In genomic region chr17:82327289-82327688, GRCh38 we compare ENCODE assay signal across 23 cellular contexts. TPM values are rescaled to one million over a fixed set of nuclear protein-coding genes. Genes with fewer than 3 reads are reported as not detected.
A peak's percentile ranks its signal among the peaks of the same experiment; 100 is the strongest.
DNase-seq lines count a peak whose midpoint lies in the region; ATAC-seq, FAIRE-seq and TF ChIP-seq lines count a peak whose summit lies in the region.
"Had no signal": no experiment of that assay in that cellular context is flagged by ENCODE, and none has a peak within 500 bp of the region (broad histone marks: within the 10 kb centered on the region; RNA-seq: fewer than 3 reads in every experiment).

No MANE protein-coding gene starts in this region.

- DNase-seq in H7 (peak; percentile 85), WTC11 (ENCODE audit: low spot score) (no peak), HepG2 (ENCODE audit: low spot score) (no peak), COLO668 (lab: John Stamatoyannopoulos, UW; ENCODE audit: unreplicated experiment) (no peak)
- DNase-seq in stimulated activated naive CD8-positive, alpha-beta T cell treated with anti-CD3 and anti-CD28 coated beads, Interleukin-15, Interleukin-2, amounts not matched to agents 100 U/mL and 50 U/mL, for 24 hours: no peak
- DNase-seq: Caco-2; CD4-positive, alpha-beta T cell; DMS 273 treated with DMSO at 0.1 percent for 48 hours; DMS79 treated with DMSO at 0.1 percent for 48 hours; HCEC 1CT; MG63; NCI-H1048; NCI-H1436 treated with DMSO at 0.1 percent for 48 hours; NCI-H2029 treated with DMSO at 0.1 percent for 48 hours; NCI-H524; NCI-H82; SIG-M5; SK-N-SH had no signal

- no peak for TF ChIP-seq POLR2A in HepG2 (IDR thresholded peaks at IDR 0.05; ENCODE audit: insufficient read depth in 1 of 2, low read depth in 2 of 2, low read length in 2 of 2)

- no peaks in the 10 kb centered on the region for H3K36me3 Mint-ChIP-seq in WTC11

- H3K27me3 ChIP-seq in BLaER1 (peaks cover 46% of the 10 kb centered on the region), H7 (ENCODE audit: control insufficient read depth, insufficient read depth, low read length) (peaks cover 4% of the 10 kb centered on the region), HepG2 (ENCODE audit: control insufficient read depth in 1 of 2, insufficient read depth in 2 of 2, low read length in 2 of 2) (no peaks in the 10 kb centered on the region)
- H3K27me3 ChIP-seq: MG63 had no signal

- no peak for TF ChIP-seq RAD21 in HepG2 (CRISPR knock-in tag; IDR thresholded peaks at IDR 0.05)

- no peak overlapping the region for H2AFZ ChIP-seq in HepG2 (ENCODE audit: low read length)

- H3K27ac ChIP-seq in BLaER1 (no peak overlapping the region), HepG2 (ENCODE audit: extremely low read length, insufficient read depth, low read length) (peak overlapping the region; percentile 73)

- H3K9ac ChIP-seq in BLaER1: no peak overlapping the region
- H3K9ac ChIP-seq in HepG2 (ENCODE audit: insufficient read depth, low read depth, low read length): peak overlapping the region; percentile 34; the same call in 1 of the 2 replicates
- H3K9ac ChIP-seq: SK-N-SH had no signal

- H3K27ac Mint-ChIP-seq in WTC11: no peak overlapping the region
- H3K27ac Mint-ChIP-seq: CD4-positive, alpha-beta T cell had no signal

- H3K4me1 ChIP-seq in BLaER1 (peaks cover 77% of the 10 kb centered on the region), HepG2 (ENCODE audit: insufficient read depth, low read length) (peaks cover 90% of the 10 kb centered on the region)

- POLR2A ChIA-PET in WTC11 (lab: Charles Lee) (no interaction called here), HepG2 (lab: Yijun Ruan, JAX) (interaction anchor here (0.9 to 20.8 kb wide), 8 partner anchors 10 to 86 kb away, joined by 4 to 270 read pairs (median 40); partner anchors contain the start of genes CD7 and CSNK1D)

- no peaks in the 10 kb centered on the region for H3K9me3 Mint-ChIP-seq in WTC11
- H3K9me3 Mint-ChIP-seq: CD4-positive, alpha-beta T cell had no signal

- in situ Hi-C loops in HepG2 (cut with HindIII; ENCODE audit: extremely low pct_ligation_motif_present, low pct_unique_long_range_greater_than_20kb): no loop called here

- H4K20me1 ChIP-seq in BLaER1: peaks cover 20% of the 10 kb centered on the region
- H4K20me1 ChIP-seq in HepG2 (ENCODE audit: insufficient read depth, low read length): no peaks in the 10 kb centered on the region

- 89% methylated on average over 13 of the region's 15 CpGs for WGBS in HepG2 (ENCODE audit: low lambda C conversion rate)

- H3K79me2 ChIP-seq in HepG2 (ENCODE audit: insufficient read depth, low read length): peaks cover 4% of the 10 kb centered on the region

- CTCF ChIA-PET in WTC11 (lab: Charles Lee): interaction anchor here (0.7 to 1.7 kb wide), 3 partner anchors 10 to 121 kb away, joined by 4 to 8 read pairs (median 5); no protein-coding TSS in a partner anchor
- CTCF ChIA-PET in HepG2 (lab: Yijun Ruan, JAX; ENCODE audit: low intra/inter-chr PET ratio, low total read pairs): no interaction called here

- H3K4me1 Mint-ChIP-seq in WTC11: peaks cover 7% of the 10 kb centered on the region

- peak; percentile 21 for FAIRE-seq in HepG2 (lab: Jason Lieb, UNC)

- H3K4me3 Mint-ChIP-seq in WTC11: no peak overlapping the region
- H3K4me3 Mint-ChIP-seq: CD4-positive, alpha-beta T cell had no signal

- H3K4me2 ChIP-seq in BLaER1 (0 out of 2 replicates have a peak overlapping the region, but pooled peaks have one; percentile 2), HepG2 (ENCODE audit: low read depth, low read length) (peak overlapping the region; percentile 43; the same call in 1 of the 2 replicates)
- H3K4me2 ChIP-seq: SK-N-SH had no signal

- no peaks in the 10 kb centered on the region for H3K36me3 ChIP-seq in BLaER1
- no peaks in the 10 kb centered on the region for H3K36me3 ChIP-seq in H7 (replicated peaks; ENCODE audit: control insufficient read depth, insufficient read depth, low read length)
- no peaks in the 10 kb centered on the region for H3K36me3 ChIP-seq in HepG2 (replicated peaks in 1 of 2; ENCODE audit: control insufficient read depth in 1 of 2, insufficient read depth in 2 of 2, low read length in 2 of 2)
- H3K36me3 ChIP-seq: MG63 had no signal

- H3K4me3 ChIP-seq in BLaER1: no peak overlapping the region
- H3K4me3 ChIP-seq in H7 (ENCODE audit: insufficient read depth, low read depth, low read length): no peak overlapping the region
- no peak overlapping the region; a peak in 1 of 6 replicates for H3K4me3 ChIP-seq in HepG2 (replicated peaks in 1 of 3; ENCODE audit: insufficient read depth in 1 of 3, low read depth in 2 of 3, low read length in 3 of 3)
- H3K4me3 ChIP-seq: MG63 had no signal

- H3K27me3 Mint-ChIP-seq in WTC11 (ENCODE audit: low read depth): peaks cover 18% of the 10 kb centered on the region
- H3K27me3 Mint-ChIP-seq: CD4-positive, alpha-beta T cell had no signal

- no peak for TF ChIP-seq EP300 in HepG2 (IDR thresholded peaks at IDR 0.05; ENCODE audit: low read depth in 2 of 2, low read length in 2 of 2)
- TF ChIP-seq EP300 in HepG2 (CRISPR knock-in tag; IDR thresholded peaks at IDR 0.05; ENCODE audit: borderline replicate concordance): no peak

- TF ChIP-seq CTCF in WTC11 (IDR thresholded peaks at IDR 0.05): no peak
- no peak for TF ChIP-seq CTCF in HepG2 (CRISPR knock-in tag; IDR thresholded peaks at IDR 0.05)

- ATAC-seq in WTC11: peak; percentile 9; the same call in 1 of the 2 replicates
- no peak for ATAC-seq in HepG2
- no peak for ATAC-seq in stimulated activated naive CD8-positive, alpha-beta T cell treated with anti-CD3 and anti-CD28 coated beads, Interleukin-15, Interleukin-2, amounts not matched to agents 100 U/mL and 50 U/mL, for 24 hours
- no peak for ATAC-seq in GM19035 (IDR thresholded peaks at IDR 0.05; ENCODE audit: unreplicated experiment)
- ATAC-seq: Panc1 had no signal

- intact Hi-C loops in HepG2 (cut with micrococcal nuclease; ENCODE audit: unreplicated experiment): no loop called here

- no peaks in the 10 kb centered on the region for H3K9me3 ChIP-seq in BLaER1
- H3K9me3 ChIP-seq in HepG2 (ENCODE audit: low read length): no peaks in the 10 kb centered on the region
- H3K9me3 ChIP-seq: Caco-2, MG63, SK-N-SH had no signal

- no TSS peak for BruUV-seq in HepG2 (replicated peaks; lab: Mats Ljungman, UMichigan)

RNA-seq across cellular contexts. Expression of gene SECTM1, which starts 6.3 kb away (rescaled TPM):
- 0.44 and 0.94 TPM in 2 replicates for total RNA-seq in H7 (2014; rRNA removed; shearing (Covaris generic))
- 0.14 to 0.57 TPM (median 0.22 TPM) in 3 replicates for total RNA-seq in WTC11 (2021)
- 2.4 and 5.3 TPM in 2 replicates for total RNA-seq in HepG2 (2016; rRNA removed; fragmentation: Illumina TruSeq; extraction: Trizol)
- 3.3 TPM in 2 replicates for total RNA-seq in HepG2 (2016; cell fraction: cytosol; rRNA removed; fragmentation: Illumina TruSeq; extraction: Trizol; ENCODE audit: low read depth)
- total RNA-seq in HepG2 (2016; cell fraction: insoluble cytoplasmic fraction; rRNA removed; fragmentation: Illumina TruSeq; extraction: Trizol): 3.0 and 5.5 TPM in 2 replicates
- 3.8 and 5.6 TPM in 2 replicates for total RNA-seq in HepG2 (2016; cell fraction: membrane; rRNA removed; fragmentation: Illumina TruSeq; extraction: Trizol)
- total RNA-seq in HepG2 (2016; cell fraction: nucleus; rRNA removed; fragmentation: Illumina TruSeq; extraction: Trizol): 6.9 and 7.3 TPM in 2 replicates
- polyA plus RNA-seq in HepG2 (2011; rRNA removed): 3.5 and 4.2 TPM in 2 replicates
- polyA plus RNA-seq in HepG2 (2011; cell fraction: cytosol; rRNA removed): 2.7 and 4.2 TPM in 2 replicates
- 6.7 and 7.1 TPM in 2 replicates for polyA plus RNA-seq in HepG2 (2011; cell fraction: nucleus; rRNA removed)
- 5.0 and 7.2 TPM in 2 replicates for polyA plus RNA-seq in HepG2 (2012)
- polyA plus RNA-seq in HepG2 (2016; cell fraction: cytosol; fragmentation: Illumina TruSeq; extraction: Trizol; ENCODE audit: low read depth): 2.6 and 3.4 TPM in 2 replicates
- polyA plus RNA-seq in HepG2 (2016; cell fraction: insoluble cytoplasmic fraction; fragmentation: Illumina TruSeq; extraction: Trizol; ENCODE audit: low read depth): 4.0 and 4.2 TPM in 2 replicates
- polyA plus RNA-seq in HepG2 (2016; cell fraction: membrane; fragmentation: Illumina TruSeq; extraction: Trizol; ENCODE audit: low read depth): 4.3 and 4.7 TPM in 2 replicates
- 5.1 and 5.5 TPM in 2 replicates for polyA plus RNA-seq in HepG2 (2016; cell fraction: nucleus; fragmentation: Illumina TruSeq; extraction: Trizol; ENCODE audit: insufficient read depth, low read depth)
- 8.8 and 15.0 TPM in 2 replicates for polyA minus RNA-seq in HepG2 (2011; rRNA and poly(A)+ RNA removed; ENCODE audit: low replicate concordance)
- polyA minus RNA-seq in HepG2 (2011; cell fraction: cytosol; rRNA and poly(A)+ RNA removed): 1.9 and 2.6 TPM in 2 replicates
- 5.0 and 7.3 TPM in 2 replicates for polyA minus RNA-seq in HepG2 (2011; cell fraction: nucleus; rRNA and poly(A)+ RNA removed)

RNA-seq across cellular contexts. Expression of gene CD7, which starts 9.9 kb away (rescaled TPM):
- total RNA-seq in H7 (2014; rRNA removed; shearing (Covaris generic)): 0.38 and 1.7 TPM in 2 replicates
- total RNA-seq in WTC11 (2021): 0.74 to 1.3 TPM (median 0.92 TPM) in 3 replicates
- 29.7 and 67.6 TPM in 2 replicates for total RNA-seq in HepG2 (2016; rRNA removed; fragmentation: Illumina TruSeq; extraction: Trizol)
- 23.3 and 25.5 TPM in 2 replicates for total RNA-seq in HepG2 (2016; cell fraction: cytosol; rRNA removed; fragmentation: Illumina TruSeq; extraction: Trizol; ENCODE audit: low read depth)
- total RNA-seq in HepG2 (2016; cell fraction: insoluble cytoplasmic fraction; rRNA removed; fragmentation: Illumina TruSeq; extraction: Trizol): 24.7 and 74.3 TPM in 2 replicates
- 36.8 and 47.2 TPM in 2 replicates for total RNA-seq in HepG2 (2016; cell fraction: membrane; rRNA removed; fragmentation: Illumina TruSeq; extraction: Trizol)
- total RNA-seq in HepG2 (2016; cell fraction: nucleus; rRNA removed; fragmentation: Illumina TruSeq; extraction: Trizol): 53.2 and 64.7 TPM in 2 replicates
- 72.7 and 76.4 TPM in 2 replicates for polyA plus RNA-seq in HepG2 (2011; rRNA removed)
- polyA plus RNA-seq in HepG2 (2011; cell fraction: cytosol; rRNA removed): 34.4 and 89.4 TPM in 2 replicates
- polyA plus RNA-seq in HepG2 (2011; cell fraction: nucleus; rRNA removed): 127 and 155 TPM in 2 replicates
- 46.2 and 62.8 TPM in 2 replicates for polyA plus RNA-seq in HepG2 (2012)
- polyA plus RNA-seq in HepG2 (2016; cell fraction: cytosol; fragmentation: Illumina TruSeq; extraction: Trizol; ENCODE audit: low read depth): 56.5 and 63.8 TPM in 2 replicates
- polyA plus RNA-seq in HepG2 (2016; cell fraction: insoluble cytoplasmic fraction; fragmentation: Illumina TruSeq; extraction: Trizol; ENCODE audit: low read depth): 56.7 and 68.4 TPM in 2 replicates
- polyA plus RNA-seq in HepG2 (2016; cell fraction: membrane; fragmentation: Illumina TruSeq; extraction: Trizol; ENCODE audit: low read depth): 78.3 and 78.6 TPM in 2 replicates
- polyA plus RNA-seq in HepG2 (2016; cell fraction: nucleus; fragmentation: Illumina TruSeq; extraction: Trizol; ENCODE audit: insufficient read depth, low read depth): 226 and 244 TPM in 2 replicates
- polyA minus RNA-seq in HepG2 (2011; rRNA and poly(A)+ RNA removed; ENCODE audit: low replicate concordance): 43.3 TPM in 1 of 2 replicates, not detected in the other
- 31.0 and 32.1 TPM in 2 replicates for polyA minus RNA-seq in HepG2 (2011; cell fraction: cytosol; rRNA and poly(A)+ RNA removed)
- polyA minus RNA-seq in HepG2 (2011; cell fraction: nucleus; rRNA and poly(A)+ RNA removed): 7.9 and 8.8 TPM in 2 replicates
- total RNA-seq: A673 had no signal

RNA-seq across cellular contexts. Expression of gene TEX19, which starts 31.8 kb away (rescaled TPM):
- 1.1 and 1.9 TPM in 2 replicates for total RNA-seq in H7 (2014; rRNA removed; shearing (Covaris generic))
- total RNA-seq in WTC11 (2021) (0.89 to 1.4 TPM (median 1.4 TPM) in 3 replicates), HepG2 (2016; rRNA removed; fragmentation: Illumina TruSeq; extraction: Trizol) (1.3 and 1.8 TPM in 2 replicates)
- 0.61 and 0.62 TPM in 2 replicates for total RNA-seq in HepG2 (2016; cell fraction: cytosol; rRNA removed; fragmentation: Illumina TruSeq; extraction: Trizol; ENCODE audit: low read depth)
- 1.6 TPM in 2 replicates for total RNA-seq in HepG2 (2016; cell fraction: insoluble cytoplasmic fraction; rRNA removed; fragmentation: Illumina TruSeq; extraction: Trizol)
- 1.4 and 1.7 TPM in 2 replicates for total RNA-seq in HepG2 (2016; cell fraction: membrane; rRNA removed; fragmentation: Illumina TruSeq; extraction: Trizol)
- 0.31 and 0.50 TPM in 2 replicates for total RNA-seq in HepG2 (2016; cell fraction: nucleus; rRNA removed; fragmentation: Illumina TruSeq; extraction: Trizol)
- 4.9 and 6.0 TPM in 2 replicates for polyA plus RNA-seq in HepG2 (2011; rRNA removed)
- polyA plus RNA-seq in HepG2 (2011; cell fraction: cytosol; rRNA removed): 4.4 and 5.4 TPM in 2 replicates
- 1.8 TPM in 2 replicates for polyA plus RNA-seq in HepG2 (2011; cell fraction: nucleus; rRNA removed)
- polyA plus RNA-seq in HepG2 (2012): 3.9 TPM in 2 replicates
- polyA plus RNA-seq in HepG2 (2016; cell fraction: cytosol; fragmentation: Illumina TruSeq; extraction: Trizol; ENCODE audit: low read depth): 0.29 and 0.36 TPM in 2 replicates
- 1.2 and 1.6 TPM in 2 replicates for polyA plus RNA-seq in HepG2 (2016; cell fraction: insoluble cytoplasmic fraction; fragmentation: Illumina TruSeq; extraction: Trizol; ENCODE audit: low read depth)
- polyA plus RNA-seq in HepG2 (2016; cell fraction: membrane; fragmentation: Illumina TruSeq; extraction: Trizol; ENCODE audit: low read depth): 0.61 and 0.72 TPM in 2 replicates
- polyA plus RNA-seq in HepG2 (2016; cell fraction: nucleus; fragmentation: Illumina TruSeq; extraction: Trizol; ENCODE audit: insufficient read depth, low read depth): 0.55 and 1.4 TPM in 2 replicates
- 1.6 and 8.6 TPM in 2 replicates for polyA minus RNA-seq in HepG2 (2011; rRNA and poly(A)+ RNA removed; ENCODE audit: low replicate concordance)
- polyA minus RNA-seq in HepG2 (2011; cell fraction: cytosol; rRNA and poly(A)+ RNA removed): 1.8 and 2.5 TPM in 2 replicates
- polyA minus RNA-seq in HepG2 (2011; cell fraction: nucleus; rRNA and poly(A)+ RNA removed): 0.26 and 0.50 TPM in 2 replicates
- total RNA-seq: CD4-positive, alpha-beta T cell had no signal

RNA-seq across cellular contexts. Expression of gene UTS2R, which starts 44.3 kb away (rescaled TPM):
- not detected in 2 replicates for total RNA-seq in H7 (2014; rRNA removed; shearing (Covaris generic))
- total RNA-seq in WTC11 (2021) (0.46 to 0.76 TPM (median 0.53 TPM) in 3 replicates), HepG2 (2016; rRNA removed; fragmentation: Illumina TruSeq; extraction: Trizol) (0.13 TPM in 1 of 2 replicates, not detected in the other)
- not detected in 2 replicates for total RNA-seq in HepG2 (2016; cell fraction: cytosol; rRNA removed; fragmentation: Illumina TruSeq; extraction: Trizol; ENCODE audit: low read depth)
- 0.11 TPM in 1 of 2 replicates, not detected in the other for total RNA-seq in HepG2 (2016; cell fraction: insoluble cytoplasmic fraction; rRNA removed; fragmentation: Illumina TruSeq; extraction: Trizol)
- total RNA-seq in HepG2 (2016; cell fraction: membrane; rRNA removed; fragmentation: Illumina TruSeq; extraction: Trizol): not detected in 2 replicates
- 0.38 TPM in 1 of 2 replicates, not detected in the other for total RNA-seq in HepG2 (2016; cell fraction: nucleus; rRNA removed; fragmentation: Illumina TruSeq; extraction: Trizol)
- polyA plus RNA-seq in HepG2 (2011; rRNA removed): 0.10 and 0.15 TPM in 2 replicates
- polyA plus RNA-seq in HepG2 (2011; cell fraction: cytosol; rRNA removed): 0.08 and 0.12 TPM in 2 replicates
- 1.7 and 2.2 TPM in 2 replicates for polyA plus RNA-seq in HepG2 (2011; cell fraction: nucleus; rRNA removed)
- 0.19 and 0.20 TPM in 2 replicates for polyA plus RNA-seq in HepG2 (2012)
- polyA plus RNA-seq in HepG2 (2016; cell fraction: cytosol; fragmentation: Illumina TruSeq; extraction: Trizol; ENCODE audit: low read depth): not detected in 2 replicates
- polyA plus RNA-seq in HepG2 (2016; cell fraction: insoluble cytoplasmic fraction; fragmentation: Illumina TruSeq; extraction: Trizol; ENCODE audit: low read depth): 0.17 TPM in 1 of 2 replicates, not detected in the other
- not detected in 2 replicates for polyA plus RNA-seq in HepG2 (2016; cell fraction: membrane; fragmentation: Illumina TruSeq; extraction: Trizol; ENCODE audit: low read depth)
- polyA plus RNA-seq in HepG2 (2016; cell fraction: nucleus; fragmentation: Illumina TruSeq; extraction: Trizol; ENCODE audit: insufficient read depth, low read depth): not detected in 2 replicates
- 0.32 TPM in 1 of 2 replicates, not detected in the other for polyA minus RNA-seq in HepG2 (2011; rRNA and poly(A)+ RNA removed; ENCODE audit: low replicate concordance)
- polyA minus RNA-seq in HepG2 (2011; cell fraction: cytosol; rRNA and poly(A)+ RNA removed): not detected in 2 replicates
- polyA minus RNA-seq in HepG2 (2011; cell fraction: nucleus; rRNA and poly(A)+ RNA removed): 0.50 TPM in 1 of 2 replicates, not detected in the other
- total RNA-seq: CD4-positive, alpha-beta T cell had no signal
- polyA plus RNA-seq: BJ, SK-N-SH had no signal

RNA-seq across cellular contexts. Expression of gene CSNK1D, which starts 53.8 kb away (rescaled TPM):
- total RNA-seq in H7 (2014; rRNA removed; shearing (Covaris generic)): 31.7 and 37.3 TPM in 2 replicates
- total RNA-seq in WTC11 (2021): 101 to 111 TPM (median 107 TPM) in 3 replicates
- total RNA-seq in HepG2 (2016; rRNA removed; fragmentation: Illumina TruSeq; extraction: Trizol): 28.4 and 31.5 TPM in 2 replicates
- 19.2 and 20.4 TPM in 2 replicates for total RNA-seq in HepG2 (2016; cell fraction: cytosol; rRNA removed; fragmentation: Illumina TruSeq; extraction: Trizol; ENCODE audit: low read depth)
- 23.0 and 34.1 TPM in 2 replicates for total RNA-seq in HepG2 (2016; cell fraction: insoluble cytoplasmic fraction; rRNA removed; fragmentation: Illumina TruSeq; extraction: Trizol)
- total RNA-seq in HepG2 (2016; cell fraction: membrane; rRNA removed; fragmentation: Illumina TruSeq; extraction: Trizol): 24.3 and 26.6 TPM in 2 replicates
- total RNA-seq in HepG2 (2016; cell fraction: nucleus; rRNA removed; fragmentation: Illumina TruSeq; extraction: Trizol): 42.8 and 45.6 TPM in 2 replicates
- polyA plus RNA-seq in HepG2 (2011; rRNA removed): 128 and 148 TPM in 2 replicates
- 81.5 and 90.2 TPM in 2 replicates for polyA plus RNA-seq in HepG2 (2011; cell fraction: cytosol; rRNA removed)
- polyA plus RNA-seq in HepG2 (2011; cell fraction: nucleus; rRNA removed): 1,010 and 1,066 TPM in 2 replicates
- 164 and 234 TPM in 2 replicates for polyA plus RNA-seq in HepG2 (2012)
- polyA plus RNA-seq in HepG2 (2016; cell fraction: cytosol; fragmentation: Illumina TruSeq; extraction: Trizol; ENCODE audit: low read depth): 19.6 and 21.8 TPM in 2 replicates
- 71.8 and 89.7 TPM in 2 replicates for polyA plus RNA-seq in HepG2 (2016; cell fraction: insoluble cytoplasmic fraction; fragmentation: Illumina TruSeq; extraction: Trizol; ENCODE audit: low read depth)
- polyA plus RNA-seq in HepG2 (2016; cell fraction: membrane; fragmentation: Illumina TruSeq; extraction: Trizol; ENCODE audit: low read depth): 40.8 and 42.7 TPM in 2 replicates
- polyA plus RNA-seq in HepG2 (2016; cell fraction: nucleus; fragmentation: Illumina TruSeq; extraction: Trizol; ENCODE audit: insufficient read depth, low read depth): 316 and 342 TPM in 2 replicates
- 78.0 and 103 TPM in 2 replicates for polyA minus RNA-seq in HepG2 (2011; rRNA and poly(A)+ RNA removed; ENCODE audit: low replicate concordance)
- polyA minus RNA-seq in HepG2 (2011; cell fraction: cytosol; rRNA and poly(A)+ RNA removed): 51.7 and 60.9 TPM in 2 replicates
- polyA minus RNA-seq in HepG2 (2011; cell fraction: nucleus; rRNA and poly(A)+ RNA removed): 117 and 118 TPM in 2 replicates
